28 cellular contexts compared by ENCODE assay signal in genomic region chr6:89393659-89394058, GRCh38.
"Had no signal": no experiment of that assay in that cellular context is flagged by ENCODE, and none has a peak within 500 bp of the region (broad histone marks: within the 10 kb centered on the region; RNA-seq: fewer than 3 reads in every experiment).

No MANE protein-coding gene starts in this region.

- H3K36me3 ChIP-seq: left ventricle myocardium inferior, pancreas, prostate gland, stomach, suprapubic skin, thoracic aorta, tibial artery, upper lobe of right lung had no signal

- H3K9me3 ChIP-seq: mucosa of descending colon, pancreas, prostate gland, suprapubic skin, thoracic aorta, upper lobe of right lung had no signal

- H3K4me3 ChIP-seq: hepatocyte, left ventricle myocardium inferior, lung, mucosa of descending colon, pancreas, prostate gland, skin epidermis, stomach, suprapubic skin, thoracic aorta, tibial artery, upper lobe of right lung had no signal

- H3K27me3 ChIP-seq: hepatocyte, pancreas, stomach, suprapubic skin, tibial artery, upper lobe of right lung had no signal

- H3K27ac ChIP-seq: hepatocyte, left ventricle myocardium inferior, pancreas, prostate gland, skin epidermis, stomach, suprapubic skin, thoracic aorta, tibial artery, upper lobe of right lung had no signal

- H3K4me2 ChIP-seq: hepatocyte had no signal

- H2AFZ ChIP-seq: hepatocyte had no signal

- H3K4me1 ChIP-seq: pancreas, prostate gland, stomach, suprapubic skin, tibial artery, upper lobe of right lung had no signal

- ATAC-seq: mucosa of descending colon; naive thymus-derived CD4-positive, alpha-beta T cell; natural killer cell treated with Interleukin-12 subunit alpha and Interleukin-12 subunit beta and Interleukin-15 and Interleukin-18, amount 100 ng/mL, for 72 hours; pancreas; right cardiac atrium; sciatic nerve; stimulated activated naive B cell treated with anti-CD40 and anti-IgM and Interleukin-4, amounts not matched to agents 10 μg/mL and 1 μg/mL and 100 μg/mL, for 72 hours; stimulated activated naive CD8-positive, alpha-beta T cell treated with anti-CD3 and anti-CD28 coated beads, Interleukin-15, Interleukin-2, amounts not matched to agents 100 U/mL and 50 U/mL, for 24 hours; upper lobe of right lung had no signal

- DNase-seq: islet precursor cell; left ventricle myocardium inferior; mesendoderm; mucosa of descending colon; naive thymus-derived CD4-positive, alpha-beta T cell; nucleus accumbens; pancreas; posterior cingulate gyrus; retina; right cardiac atrium; stimulated activated CD4-positive, alpha-beta T cell treated with anti-CD3 and anti-CD28 coated beads, Interleukin-12 subunit alpha, Interleukin-12 subunit beta, amount 100 ng/mL, for 4 hours; stimulated activated CD4-positive, alpha-beta T cell treated with anti-CD3 and anti-CD28 coated beads, Interleukin-15, amount 100 ng/mL, for 24 hours; stimulated activated CD4-positive, alpha-beta T cell treated with anti-CD3 and anti-CD28 coated beads, Interleukin-2, amount 100 ng/mL, for 24 hours; stimulated activated CD4-positive, alpha-beta T cell treated with anti-CD3 and anti-CD28 coated beads, Interleukin-4, amount 100 ng/mL, for 1 hour; stimulated activated naive B cell treated with anti-CD40 and anti-IgM and Interleukin-4, amounts not matched to agents 10 μg/mL and 1 μg/mL and 100 μg/mL, for 72 hours; stimulated activated naive CD8-positive, alpha-beta T cell treated with anti-CD3 and anti-CD28 coated beads, Interleukin-15, Interleukin-2, amounts not matched to agents 100 U/mL and 50 U/mL, for 24 hours; stomach; tibial artery; trophoblast cell; upper lobe of right lung had no signal
